ENCODE assay signal across 23 cellular contexts in the genomic region with DNA sequence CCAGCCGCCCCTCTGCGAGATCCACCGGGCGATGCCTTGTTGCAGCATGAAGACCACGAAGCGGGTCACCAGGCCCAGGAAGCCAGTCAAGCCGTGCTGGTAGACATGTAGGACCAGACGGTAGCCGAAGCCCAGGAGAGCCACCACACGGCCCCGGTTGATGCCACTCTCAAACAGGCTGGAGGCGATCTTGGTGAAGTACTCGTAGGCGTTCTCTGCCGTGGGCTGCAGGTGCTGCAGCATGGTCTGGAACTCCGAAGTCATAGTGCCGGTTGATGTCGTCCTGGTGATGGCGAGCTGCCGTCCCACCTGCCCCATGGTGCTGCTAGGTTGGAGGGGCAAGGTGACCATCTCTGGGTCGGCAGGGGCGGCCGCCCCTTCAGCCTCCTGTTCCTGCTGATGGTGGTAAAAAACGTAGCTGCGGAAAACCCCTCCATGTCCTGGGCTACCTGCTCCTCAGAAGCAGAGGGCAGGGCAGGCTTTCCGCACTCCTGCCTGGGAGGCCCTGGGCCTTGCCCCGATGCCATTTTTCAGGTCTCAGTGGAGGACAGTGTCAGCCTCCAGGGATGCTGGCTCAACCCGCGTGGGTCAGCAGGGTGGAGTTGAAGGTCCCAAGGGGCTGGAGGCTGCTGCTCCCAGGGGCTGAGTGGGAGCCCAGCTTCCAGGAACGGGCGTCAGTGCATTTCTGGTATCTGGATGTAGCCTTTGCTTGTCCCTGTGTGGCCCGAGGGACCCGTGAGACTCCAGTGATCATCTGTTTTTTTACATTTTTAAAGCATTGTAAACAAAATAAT.
"Had no signal": no experiment of that assay in that cellular context is flagged by ENCODE, and none has a peak within 500 bp of the region (broad histone marks: within the 10 kb centered on the region; RNA-seq: fewer than 3 reads in every experiment).

No MANE protein-coding gene starts in this region.

- H3K4me3 ChIP-seq: lower lobe of right lung, pancreas, prostate gland, right lobe of liver, skin epidermis, suprapubic skin, thoracic aorta, tibial artery, upper lobe of right lung had no signal

- H3K4me1 ChIP-seq: pancreas, prostate gland, right lobe of liver, suprapubic skin, tibial artery had no signal

- ATAC-seq: pancreas; right lobe of liver; stimulated activated effector memory CD8-positive, alpha-beta T cell treated with anti-CD3 and anti-CD28 coated beads, Interleukin-12 subunit alpha, Interleukin-12 subunit beta, amount 100 ng/mL, for 72 hours had no signal

- H3K27me3 ChIP-seq: pancreas, right lobe of liver, suprapubic skin, tibial artery, upper lobe of right lung had no signal

- H3K27ac ChIP-seq: lower lobe of right lung, pancreas, prostate gland, right lobe of liver, skin epidermis, suprapubic skin, thoracic aorta, tibial artery, upper lobe of right lung had no signal

- H3K9me3 ChIP-seq: lower lobe of right lung, pancreas, prostate gland, right lobe of liver, suprapubic skin, thoracic aorta, tibial artery, upper lobe of right lung had no signal

- H3K36me3 ChIP-seq: lower lobe of right lung, pancreas, prostate gland, right lobe of liver, suprapubic skin, thoracic aorta, tibial artery, upper lobe of right lung had no signal

- DNase-seq: hypothalamus; immature natural killer cell; kidney; lower lobe of right lung; mammary epithelial cell; mesendoderm; naive B cell; natural killer cell; nucleus accumbens; pancreas; posterior cingulate gyrus; retina; right lobe of liver; stimulated activated CD4-positive, alpha-beta T cell treated with anti-CD3 and anti-CD28 coated beads, Interleukin-4, amount 100 ng/mL, for 24 hours; stimulated activated naive CD4-positive, alpha-beta T cell; tibial artery; trophoblast cell; upper lobe of right lung had no signal
